In genomic region chr6:11370191-11371018, GRCh38 we compare ENCODE assay signal across 1 cellular context.
TF ChIP-seq lines count a peak whose summit lies in the region.

No MANE protein-coding gene starts in this region.

TF ChIP-seq in GM12878, 131 proteins besides CTCF, POLR2A, EP300 and RAD21:
- TF ChIP-seq MLLT1 (IDR thresholded peaks at IDR 0.05) (peak; percentile 66; the same call in 1 of the 2 replicates), CHD4 (IDR thresholded peaks at IDR 0.05) (no peak)
